Comparison of ENCODE assay signal across 8 cellular contexts in genomic region chr12:75390899-75391538, GRCh38. TPM values are rescaled to one million over a fixed set of nuclear protein-coding genes. Genes with fewer than 3 reads are reported as not detected.
DNase-seq lines count a peak whose midpoint lies in the region; ATAC-seq and TF ChIP-seq lines count a peak whose summit lies in the region.

GLIPR1L2 (plus strand) TSS chr12:75391089; CDS start chr12:75391117, 28 bp downstream.

- intact Hi-C loops in Right ventricle myocardium inferior (cut with DNase I) (loop anchor here (1.0 to 10.0 kb wide), 3 partner anchors 59 to 684 kb away; partner anchors contain the start of gene KRR1), ovary (cut with DNase I) (no loop called here), thyroid gland (cut with DNase I) (no loop called here)

- DNase-seq in GM10248 (ENCODE audit: extremely low spot score) (peak; percentile 91), NCI-H1048 (lab: John Stamatoyannopoulos, UW) (peak; percentile 85), SKM-1 treated with dmso at 0.1 percent for 144 hours (lab: John Stamatoyannopoulos, UW; ENCODE audit: unreplicated experiment) (peak; percentile 64), Right ventricle myocardium inferior (ENCODE audit: missing footprints) (peak; percentile 98), ovary (peak; percentile 95 to 97 (median 96)), thyroid gland (peak; percentile 95 to 97)
- peak; percentile 79 for DNase-seq in activated naive CD8-positive, alpha-beta T cell treated with anti-CD3 and anti-CD28 coated beads, Interleukin-2, amount 50 U/mL, for 16 hours (ENCODE audit: low read depth, low spot score)

- no peaks in the 10 kb centered on the region for H3K9me3 ChIP-seq in ovary
- H3K9me3 ChIP-seq in thyroid gland, result no peaks in the 10 kb centered on the region

- ATAC-seq in HG02571 (IDR thresholded peaks at IDR 0.05; ENCODE audit: unreplicated experiment) (peak; percentile 97), Right ventricle myocardium inferior (peak; percentile 100)

- peak within 1 kb of the TSS; percentile 90 to 93 for H3K27ac ChIP-seq in ovary
- H3K27ac ChIP-seq in thyroid gland, result peak within 1 kb of the TSS; percentile 85 to 98 (median 86)

- no peaks in the 10 kb centered on the region for H3K36me3 ChIP-seq in ovary
- H3K36me3 ChIP-seq in thyroid gland, result no peaks in the 10 kb centered on the region

- POLR2A ChIA-PET in GM10248 (lab: Yijun Ruan, JAX), result interaction anchor here (0.6 to 1.0 kb wide), 2 partner anchors 90 to 93 kb away, joined by 3 to 5 read pairs; partner anchors contain the start of gene GLIPR1

- H3K4me3 ChIP-seq in ovary (peak within 1 kb of the TSS; percentile 50), thyroid gland (replicated peaks in 1 of 3) (peak within 1 kb of the TSS; percentile 18 to 55 (median 33))

- TF ChIP-seq CTCF in GM10248 (IDR thresholded peaks at IDR 0.05; ENCODE audit: control extremely low read depth, extremely low read depth, low read depth, missing control alignments), result peak; percentile 85
- TF ChIP-seq CTCF in ovary (IDR thresholded peaks at IDR 0.05), result peak; percentile 44 to 92 (median 91)
- peak; percentile 48 to 90 (median 82) for TF ChIP-seq CTCF in thyroid gland (IDR thresholded peaks at IDR 0.05)

- H3K4me1 ChIP-seq in ovary (ENCODE audit: insufficient read depth), result no peaks in the 10 kb centered on the region
- peaks cover 23% of the 10 kb centered on the region in 2 donors for H3K4me1 ChIP-seq in thyroid gland

- CTCF ChIA-PET in GM10248 (lab: Yijun Ruan, JAX), result interaction anchor here (0.6 to 2.2 kb wide), 45 partner anchors 8 to 687 kb away, joined by 3 to 23 read pairs (median 4); partner anchors contain the start of genes CAPS2, GLIPR1, GLIPR1L1 and KRR1

- no peak for TF ChIP-seq EP300 in ovary (IDR thresholded peaks at IDR 0.05)

- H3K27me3 ChIP-seq in ovary (no peaks in the 10 kb centered on the region), thyroid gland (no peaks in the 10 kb centered on the region)

- peak; percentile 90 for TF ChIP-seq POLR2A in ovary (IDR thresholded peaks at IDR 0.05)
- TF ChIP-seq POLR2A in thyroid gland (IDR thresholded peaks at IDR 0.05), result peak in 1 of 2 donors; percentile 95

- WGBS in ovary, 3 donors, result 1 to 4% (median 1%) methylated on average over 36 of the region's 36 CpGs
- WGBS in thyroid gland, 2 donors, result 1% methylated on average over 31 to 36 of the region's 36 CpGs

RNA-seq across cellular contexts. Expression of gene GLIPR1L2, which starts in this region (rescaled TPM):
- 1.4 TPM for total RNA-seq in Right ventricle myocardium inferior
- total RNA-seq in ovary, result 1 to 10 TPM in 6 of 7 donors, under 1 TPM in 1; 0.60 to 5.2 (median 2.0) TPM
- polyA plus RNA-seq in ovary, result 1 to 10 TPM in 1 of 2 donors, under 1 TPM in 1; 0.84 to 2.9 TPM
- total RNA-seq in thyroid gland, result 1 to 10 TPM in 3 of 4 donors, under 1 TPM in 1; 0.38 to 6.5 (median 2.2) TPM

Comparison
In these comparisons a context has a peak if more than half of its experiments do, and no peak if none do; other contexts are left out.
1. Peak in every context shown above with its lines: DNase-seq, ATAC-seq, H3K4me3 ChIP-seq and H3K27ac ChIP-seq.